1 cellular context compared by ENCODE assay signal in the genomic region with DNA sequence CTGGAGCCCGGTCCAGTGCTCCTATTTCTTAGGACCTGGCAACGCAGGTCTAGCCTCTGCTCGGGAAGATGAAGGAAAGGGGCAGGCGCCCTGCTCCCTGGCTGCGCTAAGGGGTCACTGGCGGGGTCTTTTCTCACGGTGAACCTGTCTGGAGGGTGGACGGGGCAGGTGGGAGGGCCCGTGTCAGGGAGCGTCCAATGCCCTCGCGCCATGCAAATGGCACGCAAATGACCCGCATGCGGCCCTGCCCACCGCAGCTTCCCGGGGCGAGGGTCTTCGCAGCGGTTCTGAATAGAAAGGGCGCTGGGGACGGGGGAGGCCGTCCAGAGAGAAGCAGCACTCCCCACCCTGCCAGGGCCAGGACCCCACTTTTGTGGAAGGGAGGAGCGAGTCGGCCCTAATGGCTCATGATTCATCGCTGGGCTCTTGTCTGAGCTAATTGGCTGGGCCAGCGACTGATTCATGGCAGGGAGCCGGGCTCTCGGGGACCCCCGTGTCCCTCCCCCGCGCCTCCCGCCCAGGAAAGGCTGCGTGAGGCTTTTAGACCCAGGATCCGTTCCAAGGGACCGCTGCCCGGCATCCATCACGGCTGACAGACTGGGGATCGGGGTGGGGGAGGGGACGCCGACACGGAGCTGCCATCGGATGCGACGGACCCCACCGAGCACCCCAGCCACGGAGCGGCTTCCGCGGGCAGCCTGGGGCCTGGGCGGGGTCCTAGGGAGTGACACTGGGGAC.
TF ChIP-seq lines count a peak whose summit lies in the region.

No MANE protein-coding gene starts in this region.

TF ChIP-seq in H1, 55 proteins besides CTCF, POLR2A, EP300 and RAD21:
- TF ChIP-seq HDAC2 (IDR thresholded peaks at IDR 0.05; ENCODE audit: borderline replicate concordance in 1 of 2, low read depth in 2 of 2, low read length in 2 of 2) (no peak), JUND (IDR thresholded peaks at IDR 0.05; ENCODE audit: low read length) (no peak), BCL11A (IDR thresholded peaks at IDR 0.05; ENCODE audit: low read depth in 2 of 2, low read length in 2 of 2) (no peak), FOSL1 (IDR thresholded peaks at IDR 0.05; ENCODE audit: insufficient read depth, low read depth, low read length) (no peak), BACH1 (IDR thresholded peaks at IDR 0.05; ENCODE audit: low read length) (no peak), SRF (IDR thresholded peaks at IDR 0.05; ENCODE audit: low read depth, low read length) (no peak), KDM4A (IDR thresholded peaks at IDR 0.05; ENCODE audit: low read depth, low read length, severe bottlenecking) (peak; percentile 87), GABPA (IDR thresholded peaks at IDR 0.05; ENCODE audit: borderline replicate concordance, insufficient read depth, low read length) (no peak), CBX5 (IDR thresholded peaks at IDR 0.05; ENCODE audit: low read depth, low read length) (no peak), EZH2 (IDR thresholded peaks at IDR 0.05; ENCODE audit: low read depth, low read length, severe bottlenecking) (peak; percentile 41), CHD1 (IDR thresholded peaks at IDR 0.05; ENCODE audit: low read depth, low read length) (no peak)
- TF ChIP-seq, protein P1, sequence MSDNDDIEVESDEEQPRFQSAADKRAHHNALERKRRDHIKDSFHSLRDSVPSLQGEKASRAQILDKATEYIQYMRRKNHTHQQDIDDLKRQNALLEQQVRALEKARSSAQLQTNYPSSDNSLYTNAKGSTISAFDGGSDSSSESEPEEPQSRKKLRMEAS (IDR thresholded peaks at IDR 0.05): peak; percentile 58; the same call in 1 of the 2 replicates
- TF ChIP-seq, protein P2, sequence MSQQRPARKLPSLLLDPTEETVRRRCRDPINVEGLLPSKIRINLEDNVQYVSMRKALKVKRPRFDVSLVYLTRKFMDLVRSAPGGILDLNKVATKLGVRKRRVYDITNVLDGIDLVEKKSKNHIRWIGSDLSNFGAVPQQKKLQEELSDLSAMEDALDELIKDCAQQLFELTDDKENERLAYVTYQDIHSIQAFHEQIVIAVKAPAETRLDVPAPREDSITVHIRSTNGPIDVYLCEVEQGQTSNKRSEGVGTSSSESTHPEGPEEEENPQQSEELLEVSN (IDR thresholded peaks at IDR 0.05): peak; percentile 46
